Comparison of ENCODE assay signal across 27 cellular contexts in genomic region chr2:79874015-79874414, GRCh38.
"Had no signal": no experiment of that assay in that cellular context is flagged by ENCODE, and none has a peak within 500 bp of the region (broad histone marks: within the 10 kb centered on the region; RNA-seq: fewer than 3 reads in every experiment).

No MANE protein-coding gene starts in this region.

- H3K4me3 ChIP-seq: heart right ventricle, hepatocyte, left lung, lower lobe of right lung, right atrium auricular region, right lobe of liver, smooth muscle cell, stomach, suprapubic skin, thoracic aorta, tibial artery, uterus had no signal

- H3K36me3 ChIP-seq: heart right ventricle, left lung, lower lobe of right lung, neutrophil, right atrium auricular region, right lobe of liver, stomach, suprapubic skin, thoracic aorta, tibial artery, uterus had no signal

- H3K9me3 ChIP-seq: left lung, lower lobe of right lung, neutrophil, right atrium auricular region, right lobe of liver, stomach, suprapubic skin, thoracic aorta, tibial artery, uterus had no signal

- ATAC-seq: heart right ventricle; left cardiac atrium; left lung; lower lobe of right lung; naive thymus-derived CD8-positive, alpha-beta T cell; right lobe of liver; stimulated activated naive B cell treated with anti-CD40 and anti-IgM and Interleukin-4, amounts not matched to agents 10 μg/mL and 1 μg/mL and 100 μg/mL, for 72 hours; stimulated activated naive CD8-positive, alpha-beta T cell treated with anti-CD3 and anti-CD28 coated beads, Interleukin-15, Interleukin-2, amounts not matched to agents 100 U/mL and 50 U/mL, for 24 hours had no signal

- H3K27ac ChIP-seq: heart right ventricle, hepatocyte, left lung, lower lobe of right lung, neutrophil, parathyroid adenoma, right atrium auricular region, right lobe of liver, stomach, suprapubic skin, thoracic aorta, tibial artery, uterus had no signal

- DNase-seq: heart right ventricle; islet precursor cell; kidney glomerular epithelial cell; left cardiac atrium; lower lobe of right lung; mammary epithelial cell; mesenchymal stem cell; naive thymus-derived CD8-positive, alpha-beta T cell; occipital lobe; right lobe of liver; stimulated activated CD4-positive, alpha-beta T cell treated with anti-CD3 and anti-CD28 coated beads, Interleukin-12 subunit alpha, Interleukin-12 subunit beta, amount 100 ng/mL, for 4 hours; stimulated activated CD4-positive, alpha-beta T cell treated with anti-CD3 and anti-CD28 coated beads, Interleukin-15, amount 100 ng/mL, for 24 hours; stimulated activated CD4-positive, alpha-beta T cell treated with anti-CD3 and anti-CD28 coated beads, Interleukin-2, amount 100 ng/mL, for 24 hours; stimulated activated CD4-positive, alpha-beta T cell treated with anti-CD3 and anti-CD28 coated beads, Interleukin-4, amount 100 ng/mL, for 1 hour; stimulated activated naive B cell treated with anti-CD40 and anti-IgM and Interleukin-4, amounts not matched to agents 10 μg/mL and 1 μg/mL and 100 μg/mL, for 72 hours; stimulated activated naive CD8-positive, alpha-beta T cell treated with anti-CD3 and anti-CD28 coated beads, Interleukin-15, Interleukin-2, amounts not matched to agents 100 U/mL and 50 U/mL, for 24 hours; stomach; tibial artery; uterus had no signal

- H3K4me1 ChIP-seq: heart right ventricle, left lung, lower lobe of right lung, parathyroid adenoma, right atrium auricular region, right lobe of liver, stomach, suprapubic skin, tibial artery, uterus had no signal

- H3K9ac ChIP-seq: parathyroid adenoma had no signal
